Comparison of ENCODE assay signal across 1 cellular context in genomic region chr10:51201947-51202346, GRCh38.
TF ChIP-seq lines count a peak whose summit lies in the region.

No MANE protein-coding gene starts in this region.

TF ChIP-seq in H1, 55 proteins besides CTCF, POLR2A, EP300 and RAD21 (continued from another document):
- TF ChIP-seq MAX (IDR thresholded peaks at IDR 0.05), result no peak
